In the genomic region with DNA sequence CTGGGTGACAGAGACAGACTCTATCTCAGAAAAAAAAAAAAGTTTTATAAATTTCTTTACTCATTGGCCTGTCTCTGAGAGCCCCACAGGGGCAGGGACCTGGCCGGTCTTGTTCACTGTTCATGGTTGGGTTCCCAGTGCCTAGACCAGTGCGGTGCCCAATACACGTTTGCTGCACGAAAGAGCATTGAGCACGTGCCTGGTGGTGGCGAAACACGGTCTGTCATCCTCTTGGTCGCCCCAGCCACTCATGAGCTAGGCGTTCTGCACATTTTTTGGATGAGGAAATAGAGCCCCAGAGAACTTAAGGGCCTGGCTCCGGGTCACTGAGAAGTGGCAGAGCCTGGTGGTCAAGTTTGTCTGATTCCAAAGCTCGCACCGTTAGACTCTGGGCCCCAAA, we compare ENCODE assay signal across 11 cellular contexts. TPM values are rescaled to one million over a fixed set of nuclear protein-coding genes. Genes with fewer than 3 reads are reported as not detected.
"Had no signal": no experiment of that assay in that cellular context is flagged by ENCODE, and none has a peak within 500 bp of the region (broad histone marks: within the 10 kb centered on the region; RNA-seq: fewer than 3 reads in every experiment).

No MANE protein-coding gene starts in this region.

- H3K4me2 ChIP-seq: GM23338 had no signal

- FAIRE-seq: H1, H54 had no signal

- H3K36me3 ChIP-seq: HAP-1 had no signal

- DNase-seq: GM23248, GOT3, H7, H9, HCEC 1CT, HFFc6 had no signal

- H3K4me1 ChIP-seq: HAP-1 had no signal

- H3K4me3 ChIP-seq: GM23248, GM23338, HAP-1 had no signal

- ATAC-seq: GM23338, HCT116 had no signal

- H3K9ac ChIP-seq: GM23248 had no signal

- H2AFZ ChIP-seq: GM23248, GM23338 had no signal

- H3K9me3 ChIP-seq: HAP-1 had no signal

- H3K27ac ChIP-seq: GM23248 had no signal

RNA-seq across cellular contexts. Expression of a gene that starts 18.7 kb away (rescaled TPM):
- total RNA-seq: GM23248, HFFc6 had no signal
- polyA plus RNA-seq: GM23248 had no signal
